22 cellular contexts compared by ENCODE assay signal in genomic region chr21:19031956-19032355, GRCh38.
DNase-seq lines count a peak whose midpoint lies in the region; ATAC-seq and TF ChIP-seq lines count a peak whose summit lies in the region.
"Had no signal": no experiment of that assay in that cellular context is flagged by ENCODE, and none has a peak within 500 bp of the region (broad histone marks: within the 10 kb centered on the region; RNA-seq: fewer than 3 reads in every experiment).

No MANE protein-coding gene starts in this region.

- WGBS in stomach, 5 donors: 63 to 85% (median 70%) methylated on average over 1 of the region's 1 CpG

- intact Hi-C loops in stomach (cut with DNase I; ENCODE audit: low total_unique reads): no loop called here
- intact Hi-C loops in activated CD8-positive, alpha-beta T cell treated with anti-CD3 and anti-CD28 coated beads for 36 hours (cut with micrococcal nuclease): no loop called here

- H3K27ac ChIP-seq in stomach: no peak overlapping the region
- H3K27ac ChIP-seq: GM23248, Peyer's patch, SJSA1 had no signal

- H3K4me3 Mint-ChIP-seq in activated CD8-positive, alpha-beta T cell treated with anti-CD3 and anti-CD28 coated beads for 36 hours: no peak overlapping the region
- H3K4me3 Mint-ChIP-seq: CD14-positive monocyte; T-helper 1 cell treated with Interleukin-12 subunit alpha and Interleukin-12 subunit beta and Interleukin-4 antibody, amounts not matched to agents 30 μg/mL and 1 μg/mL, for 36 hours had no signal

- no peak overlapping the region for H3K27ac Mint-ChIP-seq in activated CD8-positive, alpha-beta T cell treated with anti-CD3 and anti-CD28 coated beads for 36 hours
- H3K27ac Mint-ChIP-seq: CD14-positive monocyte; T-helper 1 cell treated with Interleukin-12 subunit alpha and Interleukin-12 subunit beta and Interleukin-4 antibody, amounts not matched to agents 30 μg/mL and 1 μg/mL, for 36 hours had no signal

- H3K4me1 Mint-ChIP-seq in activated CD8-positive, alpha-beta T cell treated with anti-CD3 and anti-CD28 coated beads for 36 hours (ENCODE audit: low read depth): no peaks in the 10 kb centered on the region
- H3K4me1 Mint-ChIP-seq: CD14-positive monocyte had no signal

- H3K27me3 ChIP-seq in stomach: no peaks in the 10 kb centered on the region
- H3K27me3 ChIP-seq: Peyer's patch, SJSA1 had no signal

- no peaks in the 10 kb centered on the region for H3K36me3 ChIP-seq in stomach
- H3K36me3 ChIP-seq: Peyer's patch, SJSA1 had no signal

- H3K4me3 ChIP-seq in stomach: no peak overlapping the region
- H3K4me3 ChIP-seq: GM23248, Peyer's patch, SJSA1 had no signal

- ATAC-seq in GM19351 (IDR thresholded peaks at IDR 0.05; ENCODE audit: unreplicated experiment): no peak
- ATAC-seq in activated CD8-positive, alpha-beta T cell treated with anti-CD3 and anti-CD28 coated beads for 36 hours: no peak
- ATAC-seq in GM18909 (IDR thresholded peaks at IDR 0.05; ENCODE audit: poor library complexity, unreplicated experiment): no peak

- CTCF ChIA-PET in activated CD8-positive, alpha-beta T cell treated with anti-CD3 and anti-CD28 coated beads for 36 hours (lab: Charles Lee): no interaction called here

- H3K36me3 Mint-ChIP-seq in activated CD8-positive, alpha-beta T cell treated with anti-CD3 and anti-CD28 coated beads for 36 hours (ENCODE audit: low read depth): no peaks in the 10 kb centered on the region
- H3K36me3 Mint-ChIP-seq: CD14-positive monocyte had no signal

- H3K27me3 Mint-ChIP-seq in activated CD8-positive, alpha-beta T cell treated with anti-CD3 and anti-CD28 coated beads for 36 hours: no peaks in the 10 kb centered on the region

- no peak for TF ChIP-seq POLR2A in stomach (IDR thresholded peaks at IDR 0.05)

- POLR2A ChIA-PET in activated CD8-positive, alpha-beta T cell treated with anti-CD3 and anti-CD28 coated beads for 36 hours (lab: Charles Lee): no interaction called here

- peaks cover 19% of the 10 kb centered on the region for H3K9me3 Mint-ChIP-seq in activated CD8-positive, alpha-beta T cell treated with anti-CD3 and anti-CD28 coated beads for 36 hours

- no peak for TF ChIP-seq EP300 in stomach (IDR thresholded peaks at IDR 0.05)

- H3K9me3 ChIP-seq in stomach: no peaks in the 10 kb centered on the region
- H3K9me3 ChIP-seq: Peyer's patch, SJSA1 had no signal

- DNase-seq in NCI-H748 (lab: John Stamatoyannopoulos, UW; ENCODE audit: unreplicated experiment) (peak; percentile 13), NCI-H748 treated with DMSO at 0.1 percent for 48 hours (lab: John Stamatoyannopoulos, UW) (no peak), NCI-H1105 (lab: John Stamatoyannopoulos, UW) (peak; percentile 10), NCI-H524 treated with DMSO at 0.1 percent for 48 hours (lab: John Stamatoyannopoulos, UW) (peak; percentile 90), stomach (peak; percentile 26)
- no peak for DNase-seq in activated CD8-positive, alpha-beta T cell treated with anti-CD3 and anti-CD28 coated beads for 36 hours
- DNase-seq: AML-193, DND-41, GM23248, HCEC 1CT, KBM-7, NCI-H187 treated with DMSO at 0.1 percent for 48 hours, NCI-H2107, NCI-H2227 treated with DMSO at 0.1 percent for 48 hours, NCI-H526, Peyer's patch, T1000 had no signal

- no peaks in the 10 kb centered on the region for H3K4me1 ChIP-seq in stomach
- H3K4me1 ChIP-seq: Peyer's patch, SJSA1 had no signal

- no peak for TF ChIP-seq CTCF in stomach (IDR thresholded peaks at IDR 0.05)
- no peak for TF ChIP-seq CTCF in activated CD8-positive, alpha-beta T cell treated with anti-CD3 and anti-CD28 coated beads for 36 hours (IDR thresholded peaks at IDR 0.05)

Comparison
In these comparisons a context has a peak if more than half of its experiments do, and no peak if none do; other contexts are left out.
1. DNase-seq: peak in NCI-H748 (single experiment), NCI-H1105 (single experiment), NCI-H524 treated with DMSO at 0.1 percent for 48 hours (single experiment) and stomach (single experiment); none in NCI-H748 treated with DMSO at 0.1 percent for 48 hours (single experiment) and activated CD8-positive, alpha-beta T cell treated with anti-CD3 and anti-CD28 coated beads for 36 hours (single experiment).